8 cellular contexts compared by ENCODE assay signal in genomic region chr16:15154650-15155562, GRCh38.
DNase-seq lines count a peak whose midpoint lies in the region; ATAC-seq and TF ChIP-seq lines count a peak whose summit lies in the region.
"Not testable (repeated sequence)": the region's sequence is repeated elsewhere in the genome, so short reads cannot be mapped to it uniquely, and the experiment has no call there.

No MANE protein-coding gene starts in this region.

- peak; percentile 71 to 85 for TF ChIP-seq POLR2A in gastroesophageal sphincter (IDR thresholded peaks at IDR 0.05)

- H3K9me3 ChIP-seq in HAP-1, gastroesophageal sphincter: not testable (repeated sequence)

- not testable (repeated sequence) for H3K27me3 ChIP-seq in HAP-1 (ENCODE audit: low read depth); gastroesophageal sphincter

- H3K4me3 ChIP-seq in HAP-1 (peak overlapping the region; percentile 29), gastroesophageal sphincter (peak overlapping the region in 1 of 2 donors; percentile 58)

- peaks cover 11% of the 10 kb centered on the region for H3K36me3 Mint-ChIP-seq in Calu3 (ENCODE audit: insufficient read depth, unreplicated experiment)
- not testable (repeated sequence) for H3K36me3 Mint-ChIP-seq in T-helper 1 cell treated with Interleukin-12 subunit alpha and Interleukin-12 subunit beta and Interleukin-4 antibody, amounts not matched to agents 30 μg/mL and 1 μg/mL, for 36 hours (ENCODE audit: low read depth); activated naive CD8-positive, alpha-beta T cell; nephron progenitor cell (ENCODE audit: low read depth)

- H3K9me3 Mint-ChIP-seq in Calu3 (ENCODE audit: low read depth, unreplicated experiment); T-helper 1 cell treated with Interleukin-12 subunit alpha and Interleukin-12 subunit beta and Interleukin-4 antibody, amounts not matched to agents 30 μg/mL and 1 μg/mL, for 36 hours; activated naive CD8-positive, alpha-beta T cell (ENCODE audit: low read depth); nephron progenitor cell: not testable (repeated sequence)

- peak; percentile 96 for ATAC-seq in gastroesophageal sphincter

- in situ Hi-C loops in HAP-1 (cut with MboI; ENCODE audit: low sequenced_read_pairs): not testable (repeated sequence)

- not testable (repeated sequence) for H3K4me1 Mint-ChIP-seq in Calu3 (ENCODE audit: low read depth, unreplicated experiment); T-helper 1 cell treated with Interleukin-12 subunit alpha and Interleukin-12 subunit beta and Interleukin-4 antibody, amounts not matched to agents 30 μg/mL and 1 μg/mL, for 36 hours (ENCODE audit: low read depth); activated naive CD8-positive, alpha-beta T cell (ENCODE audit: low read depth); nephron progenitor cell

- TF ChIP-seq EP300 in gastroesophageal sphincter (IDR thresholded peaks at IDR 0.05): not testable (repeated sequence)

- WGBS in gastroesophageal sphincter (ENCODE audit: low coverage in 1 of 2), 2 donors: no CpG with 5 or more reads among the region's 80 CpGs

- H3K4me3 Mint-ChIP-seq in Calu3 (ENCODE audit: low read depth, unreplicated experiment) (peak overlapping the region; percentile 70), nephron progenitor cell (peak overlapping the region; percentile 80)
- H3K4me3 Mint-ChIP-seq in T-helper 1 cell treated with Interleukin-12 subunit alpha and Interleukin-12 subunit beta and Interleukin-4 antibody, amounts not matched to agents 30 μg/mL and 1 μg/mL, for 36 hours: peak overlapping the region; percentile 68
- peak overlapping the region; percentile 75 for H3K4me3 Mint-ChIP-seq in activated naive CD8-positive, alpha-beta T cell

- BruUV-seq in Calu3 (replicated peaks; lab: Mats Ljungman, UMichigan): not testable (repeated sequence)

- H3K27ac Mint-ChIP-seq in Calu3 (ENCODE audit: unreplicated experiment); nephron progenitor cell: not testable (repeated sequence)
- H3K27ac Mint-ChIP-seq in T-helper 1 cell treated with Interleukin-12 subunit alpha and Interleukin-12 subunit beta and Interleukin-4 antibody, amounts not matched to agents 30 μg/mL and 1 μg/mL, for 36 hours: peak overlapping the region; percentile 45
- peak overlapping the region; percentile 70 for H3K27ac Mint-ChIP-seq in activated naive CD8-positive, alpha-beta T cell

- not testable (repeated sequence) for TF ChIP-seq CTCF in Calu3 (IDR thresholded peaks at IDR 0.05; ENCODE audit: unreplicated experiment); gastroesophageal sphincter (IDR thresholded peaks at IDR 0.05); nephron progenitor cell (IDR thresholded peaks at IDR 0.05)

- H3K27ac ChIP-seq in gastroesophageal sphincter: peak overlapping the region in 3 of 4 donors; percentile 85 to 90 (median 87)

- H3K4me1 ChIP-seq in HAP-1, gastroesophageal sphincter: not testable (repeated sequence)

- intact Hi-C loops in Calu3 (cut with micrococcal nuclease; ENCODE audit: unreplicated experiment): not testable (repeated sequence)

- H3K36me3 ChIP-seq in HAP-1 (replicated peaks); gastroesophageal sphincter: not testable (repeated sequence)

- DNase-seq in Calu3 (peak; percentile 92), HAP-1 (ENCODE audit: low spot score in 2 of 2) (peak; percentile 62 to 90), NCI-H2081 treated with DMSO at 0.1 percent for 48 hours (lab: John Stamatoyannopoulos, UW) (peak; percentile 33), nephron progenitor cell (peak; percentile 84)
- DNase-seq in stimulated activated CD8-positive, alpha-beta memory T cell treated with anti-CD3 and anti-CD28 coated beads, Interleukin-4, amount 100 ng/mL, for 48 hours: peak; percentile 89

- CTCF ChIA-PET in Calu3 (lab: Charles Lee): not testable (repeated sequence)

- H3K27me3 Mint-ChIP-seq in Calu3 (ENCODE audit: unreplicated experiment): peaks cover 12% of the 10 kb centered on the region
- H3K27me3 Mint-ChIP-seq in T-helper 1 cell treated with Interleukin-12 subunit alpha and Interleukin-12 subunit beta and Interleukin-4 antibody, amounts not matched to agents 30 μg/mL and 1 μg/mL, for 36 hours (ENCODE audit: low read depth); activated naive CD8-positive, alpha-beta T cell; nephron progenitor cell (ENCODE audit: low read depth, poor library complexity): not testable (repeated sequence)

Comparison
In these comparisons a context has a peak if more than half of its experiments do, and no peak if none do; other contexts are left out.
1. DNase-seq: peak in every context shown above with its lines; median percentile 92 in Calu3; 89 in stimulated activated CD8-positive, alpha-beta memory T cell treated with anti-CD3 and anti-CD28 coated beads, Interleukin-4, amount 100 ng/mL, for 48 hours; 84 in nephron progenitor cell; 76 in HAP-1; 33 in NCI-H2081 treated with DMSO at 0.1 percent for 48 hours.